ENCODE assay signal across 8 cellular contexts in the genomic region with DNA sequence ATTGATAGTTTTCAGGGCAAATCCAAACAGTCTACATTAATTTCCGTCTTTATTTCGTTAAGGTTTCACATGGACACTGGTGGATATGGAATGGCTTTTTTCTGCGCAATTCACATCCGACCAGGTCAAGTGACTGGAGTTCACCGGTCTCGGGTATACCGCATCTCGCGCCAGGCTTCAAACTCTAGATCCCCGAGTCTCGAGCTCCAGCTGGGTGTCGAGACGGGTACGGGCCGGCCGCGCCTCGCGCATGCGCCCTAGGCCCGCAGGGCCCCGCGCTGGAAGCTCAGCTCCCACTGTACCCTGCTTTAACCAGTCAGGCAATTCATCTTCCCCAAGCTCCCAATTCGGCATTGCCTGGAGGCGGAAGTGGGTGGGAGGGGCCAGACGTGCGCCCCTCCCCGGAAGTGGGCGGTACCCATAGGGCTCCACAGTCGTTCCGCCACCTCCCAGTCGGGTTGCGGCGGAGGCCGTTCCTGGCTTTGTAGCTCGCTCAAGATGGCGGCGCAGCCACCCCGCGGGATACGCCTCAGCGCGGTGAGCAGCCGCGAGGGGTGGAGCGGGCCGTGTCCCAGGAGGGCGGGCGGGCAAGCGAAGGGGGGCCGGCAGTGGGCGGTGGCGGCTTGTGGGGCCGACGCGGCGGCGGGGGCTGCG. TPM values are rescaled to one million over a fixed set of nuclear protein-coding genes. Genes with fewer than 3 reads are reported as not detected.
DNase-seq lines count a peak whose midpoint lies in the region; ATAC-seq, FAIRE-seq and TF ChIP-seq lines count a peak whose summit lies in the region.

A gene with protein sequence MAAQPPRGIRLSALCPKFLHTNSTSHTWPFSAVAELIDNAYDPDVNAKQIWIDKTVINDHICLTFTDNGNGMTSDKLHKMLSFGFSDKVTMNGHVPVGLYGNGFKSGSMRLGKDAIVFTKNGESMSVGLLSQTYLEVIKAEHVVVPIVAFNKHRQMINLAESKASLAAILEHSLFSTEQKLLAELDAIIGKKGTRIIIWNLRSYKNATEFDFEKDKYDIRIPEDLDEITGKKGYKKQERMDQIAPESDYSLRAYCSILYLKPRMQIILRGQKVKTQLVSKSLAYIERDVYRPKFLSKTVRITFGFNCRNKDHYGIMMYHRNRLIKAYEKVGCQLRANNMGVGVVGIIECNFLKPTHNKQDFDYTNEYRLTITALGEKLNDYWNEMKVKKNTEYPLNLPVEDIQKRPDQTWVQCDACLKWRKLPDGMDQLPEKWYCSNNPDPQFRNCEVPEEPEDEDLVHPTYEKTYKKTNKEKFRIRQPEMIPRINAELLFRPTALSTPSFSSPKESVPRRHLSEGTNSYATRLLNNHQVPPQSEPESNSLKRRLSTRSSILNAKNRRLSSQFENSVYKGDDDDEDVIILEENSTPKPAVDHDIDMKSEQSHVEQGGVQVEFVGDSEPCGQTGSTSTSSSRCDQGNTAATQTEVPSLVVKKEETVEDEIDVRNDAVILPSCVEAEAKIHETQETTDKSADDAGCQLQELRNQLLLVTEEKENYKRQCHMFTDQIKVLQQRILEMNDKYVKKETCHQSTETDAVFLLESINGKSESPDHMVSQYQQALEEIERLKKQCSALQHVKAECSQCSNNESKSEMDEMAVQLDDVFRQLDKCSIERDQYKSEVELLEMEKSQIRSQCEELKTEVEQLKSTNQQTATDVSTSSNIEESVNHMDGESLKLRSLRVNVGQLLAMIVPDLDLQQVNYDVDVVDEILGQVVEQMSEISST (plus strand): TSS at position 431 of the 654 bp plus-strand sequence. CDS start 68 bp downstream, at position 499.

- H3K27me3 ChIP-seq in IMR-90 (ENCODE audit: control insufficient read depth, insufficient read depth, low read length) (no peaks in the 10 kb centered on the region), endothelial cell of umbilical vein (ENCODE audit: control insufficient read depth in 2 of 2, insufficient read depth in 2 of 2, low read length in 2 of 2) (peaks cover 0 to 5% of the 10 kb centered on the region in 2 experiments)

- H3K4me3 ChIP-seq in IMR-90 (ENCODE audit: insufficient read depth, low read depth, low read length) (peak within 1 kb of the TSS; percentile 81), endothelial cell of umbilical vein (replicated peaks in 1 of 3; ENCODE audit: insufficient read depth in 1 of 3, low read depth in 1 of 3, low read length in 3 of 3) (peak within 1 kb of the TSS; percentile 77 to 97 (median 95))

- POLR2A ChIA-PET in IMR-90 (lab: Charles Lee; ENCODE audit: unreplicated experiment) (interaction anchor here (0.6 to 1.2 kb wide), 7 partner anchors 9 to 1476 kb away, joined by 3 to 12 read pairs (median 4); no protein-coding TSS in a partner anchor), endothelial cell of umbilical vein (lab: Charles Lee) (interaction anchor here (0.6 to 1.7 kb wide), 15 partner anchors 14 to 1273 kb away, joined by 3 to 11 read pairs (median 4); a partner anchor contains a TSS)

- H4K20me1 ChIP-seq in IMR-90 (ENCODE audit: insufficient read depth, low read length) (peaks cover 29% of the 10 kb centered on the region), endothelial cell of umbilical vein (replicated peaks; ENCODE audit: control insufficient read depth, extremely low read depth, insufficient read depth, low read length) (no peaks in the 10 kb centered on the region)

- intact Hi-C loops in IMR-90 (cut with micrococcal nuclease) (loop anchor here (2.0 to 5.0 kb wide), 3 partner anchors 31 to 258 kb away; a partner anchor contains a TSS), endothelial cell of umbilical vein (cut with micrococcal nuclease) (loop anchor here (1.0 to 5.0 kb wide), 2 partner anchors 164 to 183 kb away; a partner anchor contains a TSS)

- peak within 1 kb of the TSS; percentile 66; the same call in 1 of the 2 replicates for H2BK20ac ChIP-seq in IMR-90 (ENCODE audit: low read depth, low read length)

- CTCF ChIA-PET in IMR-90 (lab: Yijun Ruan, JAX) (interaction anchor here (0.6 kb wide), 2 partner anchors 17 to 36 kb away, joined by 3 read pairs; no protein-coding TSS in a partner anchor), endothelial cell of umbilical vein (lab: Charles Lee) (interaction anchor here (0.5 to 3.8 kb wide), 8 partner anchors 11 to 194 kb away, joined by 3 to 29 read pairs (median 3); no protein-coding TSS in a partner anchor)

- peak within 1 kb of the TSS; percentile 94 for H4K5ac ChIP-seq in IMR-90 (ENCODE audit: low read depth, low read length)

- H3K27ac ChIP-seq in IMR-90 (ENCODE audit: insufficient read depth, low read length) (peak within 1 kb of the TSS; percentile 83), endothelial cell of umbilical vein (ENCODE audit: insufficient read depth, low read depth, low read length) (peak within 1 kb of the TSS; percentile 83)

- peak within 1 kb of the TSS; percentile 25 for H2AK5ac ChIP-seq in IMR-90 (ENCODE audit: low read depth, low read length)

- H2BK15ac ChIP-seq in IMR-90 (ENCODE audit: low read depth, low read length) = peak within 1 kb of the TSS; percentile 77; the same call in 1 of the 3 replicates

- dilution Hi-C loops in IMR-90 (cut with HindIII; ENCODE audit: low sequenced_read_pairs, unreplicated experiment) (no loop called here), endothelial cell of umbilical vein (cut with MboI; ENCODE audit: extremely low pct_ligation_motif_present, low sequenced_read_pairs) (no loop called here)

- peak within 1 kb of the TSS; percentile 74 for H4K91ac ChIP-seq in IMR-90 (ENCODE audit: insufficient read depth, low read depth, low read length)

- H2AK9ac ChIP-seq in IMR-90 (replicated peaks; ENCODE audit: low read depth, low read length, poor library complexity) = peak within 1 kb of the TSS; percentile 92

- peaks cover 5% of the 10 kb centered on the region for H3K4me1 ChIP-seq in IMR-90 (ENCODE audit: control insufficient read depth, insufficient read depth, low read length)
- peaks cover 19% of the 10 kb centered on the region for H3K4me1 ChIP-seq in endothelial cell of umbilical vein (ENCODE audit: control insufficient read depth, extremely low read depth, insufficient read depth, low read length)

- H2BK120ac ChIP-seq in IMR-90 (ENCODE audit: low read depth, low read length) = peak within 1 kb of the TSS; percentile 80

- H3K18ac ChIP-seq in IMR-90 (ENCODE audit: low read depth, low read length) = peak within 1 kb of the TSS; percentile 85

- peak within 1 kb of the TSS; percentile 100 for H3K4me2 ChIP-seq in IMR-90 (ENCODE audit: low read depth, low read length)
- H3K4me2 ChIP-seq in endothelial cell of umbilical vein (ENCODE audit: insufficient read depth, low read length) = peak within 1 kb of the TSS; percentile 95

- peak within 1 kb of the TSS; percentile 91 for H2BK5ac ChIP-seq in IMR-90 (ENCODE audit: low read depth, low read length, poor library complexity, severe bottlenecking)

- peak within 1 kb of the TSS; percentile 97 for H3K23ac ChIP-seq in IMR-90 (ENCODE audit: low read depth, low read length)

- in situ Hi-C loops in IMR-90 (cut with MboI; ENCODE audit: low sequenced_read_pairs) = no loop called here

- no TSS peak for BruUV-seq in IMR-90 (replicated peaks; lab: Mats Ljungman, UMichigan)
- TSS peak; percentile 83 for BruUV-seq in endothelial cell of umbilical vein (replicated peaks; lab: Mats Ljungman, UMichigan)

- peak within 1 kb of the TSS; percentile 97 for H3K14ac ChIP-seq in IMR-90 (replicated peaks; ENCODE audit: low read depth, low read length)

- H3K36me3 ChIP-seq in IMR-90 (ENCODE audit: control insufficient read depth, insufficient read depth, low read length) = peaks cover 6% of the 10 kb centered on the region
- no peaks in the 10 kb centered on the region for H3K36me3 ChIP-seq in endothelial cell of umbilical vein (ENCODE audit: control insufficient read depth in 2 of 2, extremely low read depth in 1 of 2, insufficient read depth in 2 of 2, low read length in 2 of 2)

- no peaks in the 10 kb centered on the region for H3K9me3 ChIP-seq in IMR-90 (ENCODE audit: control insufficient read depth, insufficient read depth, low read length)
- H3K9me3 ChIP-seq in endothelial cell of umbilical vein (replicated peaks; ENCODE audit: control insufficient read depth, insufficient read depth, low read length) = no peaks in the 10 kb centered on the region

- peak; percentile 90 for TF ChIP-seq POLR2A in IMR-90 (IDR thresholded peaks at IDR 0.05; ENCODE audit: low read depth, low read length)
- TF ChIP-seq POLR2A in endothelial cell of umbilical vein (IDR thresholded peaks at IDR 0.05; ENCODE audit: low read depth, low read length) = peak; percentile 97

- H3K79me2 ChIP-seq in endothelial cell of umbilical vein (ENCODE audit: control insufficient read depth, insufficient read depth, low read length) = peaks cover 45% of the 10 kb centered on the region

- H3K79me1 ChIP-seq in IMR-90 (ENCODE audit: low read depth in 1 of 2, low read length in 2 of 2) = peaks cover 4 to 17% of the 10 kb centered on the region in 2 experiments; a peak in 3 of 4 replicates

- peak; percentile 98 for DNase-seq in DMS 273 treated with DMSO at 0.1 percent for 48 hours (lab: John Stamatoyannopoulos, UW)
- peak; percentile 99 for DNase-seq in IMR-90
- DNase-seq in OCI-M1 (lab: John Stamatoyannopoulos, UW) = peak; percentile 100
- peak; percentile 98 for DNase-seq in activated T-cell treated with anti-CD3 and anti-CD28 coated beads for 24 hours (ENCODE audit: low read depth)
- peak; percentile 100 for DNase-seq in endothelial cell of umbilical vein (ENCODE audit: low read depth, low spot score)
- DNase-seq in midbrain (lab: John Stamatoyannopoulos, UW) = peak; percentile 99
- peak; percentile 96 to 97 for DNase-seq in stimulated activated CD8-positive, alpha-beta memory T cell treated with anti-CD3 and anti-CD28 coated beads, Interleukin-2, amount 100 ng/mL, for 1 hour (ENCODE audit: low read depth in 2 of 2)

- 0% methylated on average over 12 of the region's 59 CpGs; no CpG with 5 or more reads in 1 of the 2 experiments for WGBS in IMR-90 (ENCODE audit: extremely low coverage in 2 of 2, insufficient read length in 1 of 2), 2 experiments

- peak within 1 kb of the TSS; percentile 86 for H2AFZ ChIP-seq in IMR-90 (replicated peaks; ENCODE audit: low read length, poor library complexity)
- H2AFZ ChIP-seq in endothelial cell of umbilical vein (ENCODE audit: low read depth, low read length) = peak within 1 kb of the TSS; percentile 98

- H3K4ac ChIP-seq in IMR-90 (ENCODE audit: low read depth, low read length) = peak within 1 kb of the TSS; percentile 92

- TF ChIP-seq CTCF in IMR-90 (conservative IDR thresholded peaks at IDR 0.05; ENCODE audit: low read depth, low read length) (no peak), endothelial cell of umbilical vein (IDR thresholded peaks at IDR 0.05; ENCODE audit: extremely low read depth in 1 of 2, insufficient read depth in 1 of 2, low read depth in 1 of 2, low read length in 2 of 2) (no peak)

- H3K56ac ChIP-seq in IMR-90 (ENCODE audit: extremely low read depth, insufficient read depth, low read length) = peak within 1 kb of the TSS; percentile 94

- no peak for TF ChIP-seq RAD21 in IMR-90 (IDR thresholded peaks at IDR 0.05; ENCODE audit: low read length)

- peak; percentile 97 for FAIRE-seq in endothelial cell of umbilical vein (lab: Jason Lieb, UNC)

- H3K9me1 ChIP-seq in IMR-90 (ENCODE audit: insufficient read depth, low read length) (no peaks in the 10 kb centered on the region), endothelial cell of umbilical vein (replicated peaks; ENCODE audit: control insufficient read depth, extremely low read depth, insufficient read depth, low read length) (no peaks in the 10 kb centered on the region)

- ATAC-seq in GM21528 (IDR thresholded peaks at IDR 0.05; ENCODE audit: low FRiP score, unreplicated experiment) (peak; percentile 85), IMR-90 (ENCODE audit: low read depth) (peak; percentile 94)

- H3K9ac ChIP-seq in IMR-90 (ENCODE audit: low read depth, low read length) (peak within 1 kb of the TSS; percentile 86), endothelial cell of umbilical vein (replicated peaks; ENCODE audit: extremely low read depth, insufficient read depth, low read length) (peak within 1 kb of the TSS; percentile 80)

- peak within 1 kb of the TSS; percentile 85 to 98 for H4K8ac ChIP-seq in IMR-90 (ENCODE audit: low read depth in 2 of 2, low read length in 2 of 2)

RNA-seq across cellular contexts. Expression of the gene that starts here (rescaled TPM):
- 23.5 and 39.4 TPM in 2 replicates for total RNA-seq in IMR-90 (2012; rRNA removed)
- 11.1 and 14.0 TPM in 2 replicates for polyA plus RNA-seq in IMR-90 (2012; rRNA removed)
- polyA plus RNA-seq in IMR-90 (2012; cell fraction: cytosol; rRNA removed) = 1.3 and 1.9 TPM in 2 replicates
- polyA plus RNA-seq in IMR-90 (2012; cell fraction: nucleus; rRNA removed; ENCODE audit: low replicate concordance) = 2.8 and 23.9 TPM in 2 replicates
- total RNA-seq in endothelial cell of umbilical vein = 20.0 and 25.3 TPM in 2 replicates
- polyA plus RNA-seq in endothelial cell of umbilical vein = 5.3 and 7.3 TPM in 2 replicates
- 8.7 and 9.3 TPM in 2 replicates for polyA plus RNA-seq in endothelial cell of umbilical vein (2011; cell fraction: cytosol; rRNA removed)
- 26.9 and 34.5 TPM in 2 replicates for polyA plus RNA-seq in endothelial cell of umbilical vein (2011; cell fraction: nucleus; rRNA removed)
- 17.6 and 19.2 TPM in 2 replicates for polyA plus RNA-seq in endothelial cell of umbilical vein (2012)
- polyA minus RNA-seq in endothelial cell of umbilical vein = 13.4 and 17.1 TPM in 2 replicates
- polyA minus RNA-seq in endothelial cell of umbilical vein (2011; cell fraction: cytosol; rRNA and poly(A)+ RNA removed) = 7.3 TPM
- polyA minus RNA-seq in endothelial cell of umbilical vein (2011; cell fraction: nucleus; rRNA and poly(A)+ RNA removed) = 24.9 and 38.8 TPM in 2 replicates

Comparison
In these comparisons a context has a peak if more than half of its experiments do, and no peak if none do; other contexts are left out.
1. Peak in every context shown above with its lines: DNase-seq, ATAC-seq, H3K4me3 ChIP-seq and H3K27ac ChIP-seq.